In the genomic region with DNA sequence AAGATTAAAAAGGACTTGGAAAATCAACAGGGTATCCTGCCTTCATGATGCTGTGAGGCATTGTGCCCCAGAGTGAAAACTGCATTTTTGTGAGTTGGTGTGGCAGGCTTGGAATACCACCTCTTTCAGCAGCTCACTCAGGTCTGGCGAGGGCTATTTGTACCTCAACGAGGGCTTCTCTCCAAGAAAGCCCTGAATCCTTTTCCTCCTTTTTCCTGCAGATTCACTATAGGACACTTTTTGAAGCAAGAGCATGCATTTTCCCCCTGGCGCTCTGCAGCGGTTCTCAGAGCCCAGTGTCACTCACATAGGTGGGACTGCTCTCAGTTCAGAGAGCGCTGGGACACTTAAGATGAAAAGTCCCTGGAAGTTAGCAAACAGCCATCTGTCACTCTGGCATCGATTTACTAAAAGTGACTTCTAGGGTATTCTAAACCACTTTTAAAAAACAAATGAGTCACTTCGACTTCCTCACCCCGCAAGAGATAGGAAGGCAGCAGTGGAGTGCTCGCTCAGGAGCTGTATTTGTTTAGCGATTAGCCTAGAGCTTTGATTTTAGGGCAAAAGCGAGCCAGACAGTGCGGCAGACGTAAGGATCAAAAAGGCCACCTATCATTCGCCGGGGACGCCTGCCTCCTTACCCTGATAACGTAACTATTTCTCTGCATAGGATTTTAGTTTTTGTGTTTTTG, we compare ENCODE assay signal across 1 cellular context.
TF ChIP-seq lines count a peak whose summit lies in the region.

No MANE protein-coding gene starts in this region.

TF ChIP-seq in HepG2, 621 proteins besides CTCF, POLR2A, EP300 and RAD21 (continued from another document and continues in another):
- TF ChIP-seq, protein P1, sequence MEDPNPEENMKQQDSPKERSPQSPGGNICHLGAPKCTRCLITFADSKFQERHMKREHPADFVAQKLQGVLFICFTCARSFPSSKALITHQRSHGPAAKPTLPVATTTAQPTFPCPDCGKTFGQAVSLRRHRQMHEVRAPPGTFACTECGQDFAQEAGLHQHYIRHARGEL (CRISPR knock-in tag; IDR thresholded peaks at IDR 0.05): no peak
- TF ChIP-seq NFRKB (IDR thresholded peaks at IDR 0.05): no peak
- no peak for TF ChIP-seq SRY (CRISPR knock-in tag; IDR thresholded peaks at IDR 0.05)
- TF ChIP-seq HMG20A (CRISPR knock-in tag; IDR thresholded peaks at IDR 0.05; ENCODE audit: borderline replicate concordance): peak; percentile 98
- TF ChIP-seq HDAC1 (CRISPR knock-in tag; IDR thresholded peaks at IDR 0.05): peak; percentile 57
- TF ChIP-seq TGIF2 (CRISPR knock-in tag; IDR thresholded peaks at IDR 0.05): peak; percentile 68; the same call in 1 of the 2 replicates
- TF ChIP-seq ZNF563 (CRISPR knock-in tag; IDR thresholded peaks at IDR 0.05): no peak
- no peak for TF ChIP-seq ARID2 (CRISPR knock-in tag; IDR thresholded peaks at IDR 0.05; ENCODE audit: borderline replicate concordance)
- TF ChIP-seq MTF1 (CRISPR knock-in tag; IDR thresholded peaks at IDR 0.05): no peak
- TF ChIP-seq HDAC2 (CRISPR knock-in tag; IDR thresholded peaks at IDR 0.05): peak; percentile 90
- no peak for TF ChIP-seq ZFP41 (CRISPR knock-in tag; IDR thresholded peaks at IDR 0.05; ENCODE audit: borderline replicate concordance)
- TF ChIP-seq ZNF121 (CRISPR knock-in tag; IDR thresholded peaks at IDR 0.05): no peak
- TF ChIP-seq, protein P2, sequence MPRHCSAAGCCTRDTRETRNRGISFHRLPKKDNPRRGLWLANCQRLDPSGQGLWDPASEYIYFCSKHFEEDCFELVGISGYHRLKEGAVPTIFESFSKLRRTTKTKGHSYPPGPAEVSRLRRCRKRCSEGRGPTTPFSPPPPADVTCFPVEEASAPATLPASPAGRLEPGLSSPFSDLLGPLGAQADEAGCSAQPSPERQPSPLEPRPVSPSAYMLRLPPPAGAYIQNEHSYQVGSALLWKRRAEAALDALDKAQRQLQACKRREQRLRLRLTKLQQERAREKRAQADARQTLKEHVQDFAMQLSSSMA (CRISPR knock-in tag; IDR thresholded peaks at IDR 0.05): no peak
- 0 out of 2 replicates have a peak, but pooled peaks have one; percentile 26 for TF ChIP-seq ZNF777 (CRISPR knock-in tag; IDR thresholded peaks at IDR 0.05)
- TF ChIP-seq SRSF4 (IDR thresholded peaks at IDR 0.05; ENCODE audit: low read depth, low read length, poor library complexity, severe bottlenecking): no peak
- TF ChIP-seq YY1 (IDR thresholded peaks at IDR 0.05; ENCODE audit: insufficient read depth, insufficient replicate concordance, low read depth, low read length): no peak
- TF ChIP-seq, protein P3, sequence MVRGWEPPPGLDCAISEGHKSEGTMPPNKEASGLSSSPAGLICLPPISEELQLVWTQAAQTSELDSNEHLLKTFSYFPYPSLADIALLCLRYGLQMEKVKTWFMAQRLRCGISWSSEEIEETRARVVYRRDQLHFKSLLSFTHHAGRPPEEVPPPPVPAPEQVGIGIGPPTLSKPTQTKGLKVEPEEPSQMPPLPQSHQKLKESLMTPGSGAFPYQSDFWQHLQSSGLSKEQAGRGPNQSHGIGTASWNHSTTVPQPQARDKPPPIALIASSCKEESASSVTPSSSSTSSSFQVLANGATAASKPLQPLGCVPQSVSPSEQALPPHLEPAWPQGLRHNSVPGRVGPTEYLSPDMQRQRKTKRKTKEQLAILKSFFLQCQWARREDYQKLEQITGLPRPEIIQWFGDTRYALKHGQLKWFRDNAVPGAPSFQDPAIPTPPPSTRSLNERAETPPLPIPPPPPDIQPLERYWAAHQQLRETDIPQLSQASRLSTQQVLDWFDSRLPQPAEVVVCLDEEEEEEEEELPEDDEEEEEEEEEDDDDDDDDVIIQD (CRISPR knock-in tag; IDR thresholded peaks at IDR 0.05; ENCODE audit: low read depth): 0 out of 2 replicates have a peak, but pooled peaks have one; percentile 42
- no peak for TF ChIP-seq NFE2 (CRISPR knock-in tag; IDR thresholded peaks at IDR 0.05)
- TF ChIP-seq, protein P4, sequence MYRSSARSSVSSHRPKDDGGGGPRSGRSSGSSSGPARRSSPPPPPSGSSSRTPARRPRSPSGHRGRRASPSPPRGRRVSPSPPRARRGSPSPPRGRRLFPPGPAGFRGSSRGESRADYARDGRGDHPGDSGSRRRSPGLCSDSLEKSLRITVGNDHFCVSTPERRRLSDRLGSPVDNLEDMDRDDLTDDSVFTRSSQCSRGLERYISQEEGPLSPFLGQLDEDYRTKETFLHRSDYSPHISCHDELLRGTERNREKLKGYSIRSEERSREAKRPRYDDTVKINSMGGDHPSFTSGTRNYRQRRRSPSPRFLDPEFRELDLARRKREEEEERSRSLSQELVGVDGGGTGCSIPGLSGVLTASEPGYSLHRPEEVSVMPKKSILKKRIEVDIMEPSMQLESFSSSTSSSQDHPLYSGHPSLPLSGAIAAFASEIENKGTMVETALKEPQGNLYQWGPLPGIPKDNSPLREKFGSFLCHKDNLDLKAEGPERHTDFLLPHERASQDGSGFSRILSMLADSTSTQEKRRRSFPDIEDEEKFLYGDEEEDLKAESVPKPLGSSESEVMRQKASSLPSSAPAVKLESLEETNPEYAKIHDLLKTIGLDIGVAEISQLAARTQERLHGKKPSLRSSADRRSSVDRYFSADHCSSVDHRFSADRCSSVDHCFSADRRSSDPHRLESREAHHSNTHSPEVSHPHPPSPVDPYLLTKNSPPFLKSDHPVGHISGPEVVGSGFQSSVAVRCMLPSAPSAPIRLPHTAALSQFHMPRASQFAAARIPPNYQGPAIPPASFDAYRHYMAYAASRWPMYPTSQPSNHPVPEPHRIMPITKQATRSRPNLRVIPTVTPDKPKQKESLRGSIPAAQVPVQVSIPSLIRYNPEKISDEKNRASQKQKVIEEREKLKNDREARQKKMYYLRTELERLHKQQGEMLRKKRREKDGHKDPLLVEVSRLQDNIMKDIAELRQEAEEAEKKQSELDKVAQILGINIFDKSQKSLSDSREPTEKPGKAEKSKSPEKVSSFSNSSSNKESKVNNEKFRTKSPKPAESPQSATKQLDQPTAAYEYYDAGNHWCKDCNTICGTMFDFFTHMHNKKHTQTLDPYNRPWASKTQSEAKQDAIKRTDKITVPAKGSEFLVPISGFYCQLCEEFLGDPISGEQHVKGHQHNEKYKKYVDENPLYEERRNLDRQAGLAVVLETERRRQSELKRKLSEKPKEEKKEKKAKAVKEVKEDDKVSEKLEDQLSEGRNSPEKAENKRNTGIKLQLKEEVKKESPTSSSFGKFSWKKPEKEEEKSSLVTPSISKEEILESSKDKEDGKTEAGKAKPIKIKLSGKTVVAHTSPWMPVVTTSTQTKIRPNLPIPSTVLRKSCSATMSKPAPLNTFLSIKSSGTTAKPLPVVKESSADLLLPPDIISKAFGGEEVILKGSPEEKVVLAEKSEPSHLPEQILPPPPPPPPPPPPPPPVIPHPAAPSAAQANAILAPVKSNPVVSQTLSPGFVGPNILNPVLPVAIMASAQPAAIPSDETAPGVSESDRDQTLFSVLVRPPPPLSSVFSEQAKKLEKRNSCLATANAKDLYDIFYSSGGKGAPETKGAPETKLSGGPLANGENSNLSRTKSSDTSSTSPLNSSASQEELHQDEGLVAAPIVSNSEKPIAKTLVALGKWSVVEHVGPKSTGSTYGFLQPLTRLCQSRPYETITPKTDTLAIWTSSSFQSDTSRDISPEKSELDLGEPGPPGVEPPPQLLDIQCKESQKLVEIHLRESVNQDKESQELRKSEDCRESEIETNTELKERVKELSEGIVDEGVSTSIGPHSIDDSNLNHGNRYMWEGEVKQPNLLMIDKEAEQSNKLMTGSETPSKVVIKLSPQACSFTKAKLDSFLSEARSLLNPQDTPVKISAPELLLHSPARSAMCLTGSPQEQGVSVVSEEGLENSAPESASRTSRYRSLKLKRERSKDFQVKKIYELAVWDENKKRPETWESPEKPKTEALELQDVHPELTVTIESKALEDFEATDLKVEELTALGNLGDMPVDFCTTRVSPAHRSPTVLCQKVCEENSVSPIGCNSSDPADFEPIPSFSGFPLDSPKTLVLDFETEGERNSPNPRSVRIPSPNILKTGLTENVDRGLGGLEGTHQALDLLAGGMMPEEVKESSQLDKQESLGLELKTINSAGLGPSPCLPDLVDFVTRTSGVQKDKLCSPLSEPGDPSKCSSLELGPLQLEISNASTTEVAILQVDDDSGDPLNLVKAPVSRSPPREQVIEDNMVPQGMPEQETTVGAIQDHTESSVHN (CRISPR knock-in tag; IDR thresholded peaks at IDR 0.05): no peak
- TF ChIP-seq ZNF432 (CRISPR knock-in tag; IDR thresholded peaks at IDR 0.05; ENCODE audit: borderline replicate concordance): no peak
- TF ChIP-seq ASH2L (IDR thresholded peaks at IDR 0.05; ENCODE audit: insufficient read length, low read depth, low read length): peak; percentile 92
- no peak for TF ChIP-seq SSRP1 (CRISPR knock-in tag; IDR thresholded peaks at IDR 0.05)
- TF ChIP-seq SOX13 (IDR thresholded peaks at IDR 0.05): peak; percentile 83
- TF ChIP-seq SOX13 (CRISPR knock-in tag; conservative IDR thresholded peaks at IDR 0.05 in 1 of 2, IDR thresholded peaks at IDR 0.05 in 1 of 2): peak in 1 of 2 experiments; percentile 89; a peak in 2 of 4 replicates
- TF ChIP-seq NCOA1 (CRISPR knock-in tag; IDR thresholded peaks at IDR 0.05): no peak
- TF ChIP-seq SP4 (CRISPR knock-in tag; IDR thresholded peaks at IDR 0.05): peak; percentile 40; the same call in 1 of the 2 replicates
- no peak for TF ChIP-seq ZNF720 (CRISPR knock-in tag; IDR thresholded peaks at IDR 0.05)
- TF ChIP-seq GTF3A (CRISPR knock-in tag; conservative IDR thresholded peaks at IDR 0.05): no peak
- no peak for TF ChIP-seq ATF7 (IDR thresholded peaks at IDR 0.05)
- TF ChIP-seq ATF7 (CRISPR knock-in tag; IDR thresholded peaks at IDR 0.05): peak; percentile 48; the same call in 1 of the 2 replicates
- no peak for TF ChIP-seq ZNF441 (CRISPR knock-in tag; IDR thresholded peaks at IDR 0.05; ENCODE audit: borderline replicate concordance)
- peak; percentile 72; the same call in 1 of the 2 replicates for TF ChIP-seq ZNF792 (CRISPR knock-in tag; IDR thresholded peaks at IDR 0.05)
- TF ChIP-seq, protein P5, sequence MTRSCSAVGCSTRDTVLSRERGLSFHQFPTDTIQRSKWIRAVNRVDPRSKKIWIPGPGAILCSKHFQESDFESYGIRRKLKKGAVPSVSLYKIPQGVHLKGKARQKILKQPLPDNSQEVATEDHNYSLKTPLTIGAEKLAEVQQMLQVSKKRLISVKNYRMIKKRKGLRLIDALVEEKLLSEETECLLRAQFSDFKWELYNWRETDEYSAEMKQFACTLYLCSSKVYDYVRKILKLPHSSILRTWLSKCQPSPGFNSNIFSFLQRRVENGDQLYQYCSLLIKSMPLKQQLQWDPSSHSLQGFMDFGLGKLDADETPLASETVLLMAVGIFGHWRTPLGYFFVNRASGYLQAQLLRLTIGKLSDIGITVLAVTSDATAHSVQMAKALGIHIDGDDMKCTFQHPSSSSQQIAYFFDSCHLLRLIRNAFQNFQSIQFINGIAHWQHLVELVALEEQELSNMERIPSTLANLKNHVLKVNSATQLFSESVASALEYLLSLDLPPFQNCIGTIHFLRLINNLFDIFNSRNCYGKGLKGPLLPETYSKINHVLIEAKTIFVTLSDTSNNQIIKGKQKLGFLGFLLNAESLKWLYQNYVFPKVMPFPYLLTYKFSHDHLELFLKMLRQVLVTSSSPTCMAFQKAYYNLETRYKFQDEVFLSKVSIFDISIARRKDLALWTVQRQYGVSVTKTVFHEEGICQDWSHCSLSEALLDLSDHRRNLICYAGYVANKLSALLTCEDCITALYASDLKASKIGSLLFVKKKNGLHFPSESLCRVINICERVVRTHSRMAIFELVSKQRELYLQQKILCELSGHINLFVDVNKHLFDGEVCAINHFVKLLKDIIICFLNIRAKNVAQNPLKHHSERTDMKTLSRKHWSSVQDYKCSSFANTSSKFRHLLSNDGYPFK (CRISPR knock-in tag; IDR thresholded peaks at IDR 0.05; ENCODE audit: borderline replicate concordance): no peak
- peak; percentile 59; the same call in 1 of the 2 replicates for TF ChIP-seq ZSCAN29 (CRISPR knock-in tag; conservative IDR thresholded peaks at IDR 0.05)
- TF ChIP-seq SRSF1 (optimal IDR thresholded peaks at IDR 0.05; ENCODE audit: low read depth, low read length): no peak
- TF ChIP-seq, protein P6, sequence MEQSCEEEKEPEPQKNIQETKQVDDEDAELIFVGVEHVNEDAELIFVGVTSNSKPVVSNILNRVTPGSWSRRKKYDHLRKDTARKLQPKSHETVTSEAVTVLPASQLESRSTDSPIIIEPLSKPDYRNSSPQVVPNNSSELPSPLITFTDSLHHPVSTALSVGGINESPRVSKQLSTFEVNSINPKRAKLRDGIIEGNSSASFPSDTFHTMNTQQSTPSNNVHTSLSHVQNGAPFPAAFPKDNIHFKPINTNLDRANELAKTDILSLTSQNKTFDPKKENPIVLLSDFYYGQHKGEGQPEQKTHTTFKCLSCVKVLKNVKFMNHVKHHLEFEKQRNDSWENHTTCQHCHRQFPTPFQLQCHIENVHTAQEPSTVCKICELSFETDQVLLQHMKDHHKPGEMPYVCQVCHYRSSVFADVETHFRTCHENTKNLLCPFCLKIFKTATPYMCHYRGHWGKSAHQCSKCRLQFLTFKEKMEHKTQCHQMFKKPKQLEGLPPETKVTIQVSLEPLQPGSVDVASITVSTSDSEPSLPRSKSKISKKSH (CRISPR knock-in tag; IDR thresholded peaks at IDR 0.05; ENCODE audit: borderline replicate concordance): no peak
- TF ChIP-seq, protein P7, sequence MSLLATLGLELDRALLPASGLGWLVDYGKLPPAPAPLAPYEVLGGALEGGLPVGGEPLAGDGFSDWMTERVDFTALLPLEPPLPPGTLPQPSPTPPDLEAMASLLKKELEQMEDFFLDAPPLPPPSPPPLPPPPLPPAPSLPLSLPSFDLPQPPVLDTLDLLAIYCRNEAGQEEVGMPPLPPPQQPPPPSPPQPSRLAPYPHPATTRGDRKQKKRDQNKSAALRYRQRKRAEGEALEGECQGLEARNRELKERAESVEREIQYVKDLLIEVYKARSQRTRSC (CRISPR knock-in tag; IDR thresholded peaks at IDR 0.05; ENCODE audit: low read depth): no peak
- TF ChIP-seq ADNP (CRISPR knock-in tag; IDR thresholded peaks at IDR 0.05): no peak
